ENCODE assay signal across 8 cellular contexts in genomic region chr1:151612506-151613274, GRCh38. TPM values are rescaled to one million over a fixed set of nuclear protein-coding genes. Genes with fewer than 3 reads are reported as not detected.
A peak's percentile ranks its signal among the peaks of the same experiment; 100 is the strongest.
DNase-seq lines count a peak whose midpoint lies in the region; ATAC-seq, FAIRE-seq and TF ChIP-seq lines count a peak whose summit lies in the region.

No MANE protein-coding gene starts in this region.

- H3K27ac ChIP-seq in HEK293 (ENCODE audit: extremely low read depth, low read depth, low read length) (peak overlapping the region; percentile 79; the same call in 1 of the 2 replicates), Panc1 (ENCODE audit: low read length) (peak overlapping the region; percentile 78), iPS-18a (ENCODE audit: low read length) (peak overlapping the region; percentile 49), skeletal muscle tissue (ENCODE audit: low read depth, low read length) (peak overlapping the region; percentile 89)

- peak; percentile 47 for ATAC-seq in Panc1

- in situ Hi-C loops in Panc1 (cut with HindIII; ENCODE audit: low pct_unique_long_range_greater_than_20kb, low sequenced_read_pairs) (no loop called here), astrocyte of the spinal cord (cut with HindIII; ENCODE audit: low sequenced_read_pairs) (no loop called here)

- H3K36me3 ChIP-seq in ES-I3 (ENCODE audit: insufficient read depth, low read length) (peaks cover 3% of the 10 kb centered on the region; the same call in 1 of the 2 replicates), HEK293 (ENCODE audit: control insufficient read depth in 2 of 2, insufficient read depth in 1 of 2, low read length in 2 of 2) (peaks cover 0 to 7% of the 10 kb centered on the region in 2 experiments; a peak in 2 of 3 replicates), Panc1 (ENCODE audit: control insufficient read depth, insufficient read depth, low read length) (no peaks in the 10 kb centered on the region), iPS-18a (ENCODE audit: control insufficient read depth, low read depth, low read length) (no peaks in the 10 kb centered on the region), skeletal muscle tissue (ENCODE audit: control insufficient read depth in 3 of 3, insufficient read depth in 3 of 3, low read length in 3 of 3) (peaks cover 0 to 3% (median 3%) of the 10 kb centered on the region in 3 donors)

- CTCF ChIA-PET in HEK293 (lab: Yijun Ruan, JAX): no interaction called here
- CTCF ChIA-PET in Panc1 (lab: Charles Lee): interaction anchor here (0.6 to 0.7 kb wide), 2 partner anchors 104 to 240 kb away, joined by 5 to 9 read pairs; partner anchors contain the start of genes CELF3 and SELENBP1

- intact Hi-C loops in Panc1 (cut with micrococcal nuclease; ENCODE audit: unreplicated experiment): no loop called here

- POLR2A ChIA-PET in HEK293 (lab: Yijun Ruan, JAX) (interaction anchor here (0.6 to 1.5 kb wide), 5 partner anchors 7 to 186 kb away, joined by 3 to 8 read pairs (median 5); partner anchors contain the start of gene TUFT1), Panc1 (lab: Charles Lee) (interaction anchor here (0.7 kb wide), 1 partner anchor 679 kb away, joined by 3 read pairs; no protein-coding TSS in a partner anchor)

- H3K4me3 ChIP-seq in HEK293 (ENCODE audit: low read depth, low read length): peak overlapping the region; percentile 97
- peak overlapping the region; percentile 69 to 84 for H3K4me3 ChIP-seq in Panc1 (ENCODE audit: low read depth in 2 of 2, low read length in 2 of 2)
- H3K4me3 ChIP-seq in astrocyte of the spinal cord (ENCODE audit: low read depth, low read length): peak overlapping the region; percentile 82
- H3K4me3 ChIP-seq in iPS-18a (ENCODE audit: low read length): peak overlapping the region; percentile 97
- peak overlapping the region; percentile 84 to 93 (median 91) for H3K4me3 ChIP-seq in skeletal muscle tissue (ENCODE audit: low read length in 3 of 3)

- TF ChIP-seq CTCF in HEK293 (tag by site-specific recombination; IDR thresholded peaks at IDR 0.05) (no peak; the same call in 1 of the 2 replicates), Panc1 (IDR thresholded peaks at IDR 0.05) (no peak), astrocyte of the spinal cord (IDR thresholded peaks at IDR 0.05; ENCODE audit: low read depth, low read length) (no peak)

- BruUV-seq in Panc1 (replicated peaks; lab: Mats Ljungman, UMichigan): no TSS peak

- H3K4me1 ChIP-seq in ES-I3 (ENCODE audit: insufficient read depth, low read length): peaks cover 17% of the 10 kb centered on the region
- H3K4me1 ChIP-seq in HEK293 (ENCODE audit: control insufficient read depth, insufficient read depth, low read length): peaks cover 20% of the 10 kb centered on the region
- H3K4me1 ChIP-seq in Panc1 (ENCODE audit: control insufficient read depth, insufficient read depth, low read length): peaks cover 43% of the 10 kb centered on the region
- peaks cover 3% of the 10 kb centered on the region for H3K4me1 ChIP-seq in iPS-18a (ENCODE audit: control insufficient read depth, low read depth, low read length)
- peaks cover 12 to 21% (median 13%) of the 10 kb centered on the region in 3 donors for H3K4me1 ChIP-seq in skeletal muscle tissue (ENCODE audit: control insufficient read depth in 3 of 3, insufficient read depth in 3 of 3, low read length in 3 of 3)

- H3K9me3 ChIP-seq in ES-I3 (ENCODE audit: control insufficient read depth, insufficient read depth, low read length): no peaks in the 10 kb centered on the region
- no peaks in the 10 kb centered on the region for H3K9me3 ChIP-seq in HEK293 (ENCODE audit: control insufficient read depth, insufficient read depth, low read depth, low read length)
- H3K9me3 ChIP-seq in Panc1 (ENCODE audit: control insufficient read depth, insufficient read depth, low read depth, low read length): no peaks in the 10 kb centered on the region
- no peaks in the 10 kb centered on the region for H3K9me3 ChIP-seq in iPS-18a (ENCODE audit: control insufficient read depth, low read depth, low read length)
- no peaks in the 10 kb centered on the region for H3K9me3 ChIP-seq in skeletal muscle tissue (ENCODE audit: control insufficient read depth in 3 of 3, low read length in 3 of 3)

- peak overlapping the region; percentile 76 for H3K9ac ChIP-seq in ES-I3 (ENCODE audit: low read depth, low read length)
- peak overlapping the region; percentile 80 for H3K9ac ChIP-seq in iPS-18a (ENCODE audit: low read length)
- peak overlapping the region; percentile 78 to 88 (median 86) for H3K9ac ChIP-seq in skeletal muscle tissue (ENCODE audit: low read depth in 1 of 3, low read length in 3 of 3)

- no peak for FAIRE-seq in RCC 7860 (lab: Jason Lieb, UNC)

- DNase-seq in Panc1 (ENCODE audit: low read depth, low spot score): no peak
- DNase-seq in astrocyte of the spinal cord (ENCODE audit: low read depth, low spot score): no peak
- no peak for DNase-seq in NCI-H510A treated with DMSO at 0.1 percent for 48 hours (lab: John Stamatoyannopoulos, UW)
- DNase-seq in RCC 7860 (ENCODE audit: low spot score): no peak

- H3K27me3 ChIP-seq in Panc1 (ENCODE audit: control insufficient read depth, insufficient read depth, low read length): no peaks in the 10 kb centered on the region
- H3K27me3 ChIP-seq in iPS-18a (ENCODE audit: control insufficient read depth, insufficient read depth, low read length): no peaks in the 10 kb centered on the region
- H3K27me3 ChIP-seq in skeletal muscle tissue (ENCODE audit: control insufficient read depth in 3 of 3, insufficient read depth in 3 of 3, low read length in 3 of 3): no peaks in the 10 kb centered on the region

TF ChIP-seq in HEK293, 187 proteins besides CTCF, POLR2A, EP300 and RAD21 (continues in another document):
- TF ChIP-seq OSR2 (tag by site-specific recombination; IDR thresholded peaks at IDR 0.05): no peak
- TF ChIP-seq ZEB2 (tag by site-specific recombination; IDR thresholded peaks at IDR 0.05): 0 out of 2 replicates have a peak, but pooled peaks have one; percentile 26
- no peak for TF ChIP-seq ZNF677 (tag by site-specific recombination; IDR thresholded peaks at IDR 0.05)
- TF ChIP-seq ZNF701 (tag by site-specific recombination; IDR thresholded peaks at IDR 0.05): peak; percentile 81
- TF ChIP-seq EGR2 (tag by site-specific recombination; IDR thresholded peaks at IDR 0.05; ENCODE audit: low read depth): peak; percentile 72
- no peak for TF ChIP-seq ZSCAN30 (tag by site-specific recombination; IDR thresholded peaks at IDR 0.05)
- TF ChIP-seq ZNF350 (tag by site-specific recombination; IDR thresholded peaks at IDR 0.05): no peak
- TF ChIP-seq GLIS2 (tag by site-specific recombination; IDR thresholded peaks at IDR 0.05): peak; percentile 69; the same call in 1 of the 2 replicates
- no peak for TF ChIP-seq ZNF521 (tag by site-specific recombination; IDR thresholded peaks at IDR 0.05)
- peak; percentile 98 for TF ChIP-seq ZNF341 (tag by site-specific recombination; IDR thresholded peaks at IDR 0.05; ENCODE audit: low read depth)
- TF ChIP-seq ZBTB17 (tag by site-specific recombination; IDR thresholded peaks at IDR 0.05): peak; percentile 99
- TF ChIP-seq ZNF274 (IDR thresholded peaks at IDR 0.05; ENCODE audit: low read length): no peak
- no peak for TF ChIP-seq ZNF274 (tag by site-specific recombination; IDR thresholded peaks at IDR 0.05; ENCODE audit: borderline replicate concordance)
- 0 out of 2 replicates have a peak, but pooled peaks have one; percentile 28 for TF ChIP-seq KLF9 (tag by site-specific recombination; IDR thresholded peaks at IDR 0.05; ENCODE audit: low read depth)
- peak; percentile 80 for TF ChIP-seq ZNF398 (tag by site-specific recombination; IDR thresholded peaks at IDR 0.05)
- no peak for TF ChIP-seq ZNF157 (tag by site-specific recombination; IDR thresholded peaks at IDR 0.05)
- no peak for TF ChIP-seq ZNF473 (tag by site-specific recombination; IDR thresholded peaks at IDR 0.05)
- TF ChIP-seq ZNF311 (tag by site-specific recombination; IDR thresholded peaks at IDR 0.05; ENCODE audit: borderline replicate concordance): no peak
- TF ChIP-seq, protein P1, sequence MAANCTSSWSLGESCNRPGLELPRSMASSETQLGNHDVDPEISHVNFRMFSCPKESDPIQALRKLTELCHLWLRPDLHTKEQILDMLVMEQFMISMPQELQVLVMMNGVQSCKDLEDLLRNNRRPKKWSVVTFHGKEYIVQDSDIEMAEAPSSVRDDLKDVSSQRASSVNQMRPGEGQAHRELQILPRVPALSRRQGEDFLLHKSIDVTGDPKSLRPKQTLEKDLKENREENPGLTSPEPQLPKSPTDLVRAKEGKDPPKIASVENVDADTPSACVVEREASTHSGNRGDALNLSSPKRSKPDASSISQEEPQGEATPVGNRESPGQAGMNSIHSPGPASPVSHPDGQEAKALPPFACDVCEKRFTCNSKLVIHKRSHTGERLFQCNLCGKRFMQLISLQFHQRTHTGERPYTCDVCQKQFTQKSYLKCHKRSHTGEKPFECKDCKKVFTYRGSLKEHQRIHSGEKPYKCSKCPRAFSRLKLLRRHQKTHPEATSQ (tag by site-specific recombination; IDR thresholded peaks at IDR 0.05): no peak
- no peak for TF ChIP-seq ZNF112 (tag by site-specific recombination; IDR thresholded peaks at IDR 0.05)
- TF ChIP-seq ZNF24 (tag by site-specific recombination; IDR thresholded peaks at IDR 0.05): no peak
- peak; percentile 14; the same call in 1 of the 2 replicates for TF ChIP-seq ZFP69B (tag by site-specific recombination; IDR thresholded peaks at IDR 0.05)
- TF ChIP-seq ZNF600 (tag by site-specific recombination; IDR thresholded peaks at IDR 0.05): peak; percentile 97
- peak; percentile 63 for TF ChIP-seq SP2 (tag by site-specific recombination; IDR thresholded peaks at IDR 0.05)
- no peak for TF ChIP-seq ZNF10 (tag by site-specific recombination; IDR thresholded peaks at IDR 0.05)

RNA-seq across cellular contexts. Expression of gene SNX27, which starts 0.8 kb away (rescaled TPM):
- total RNA-seq in Panc1 (2021; ENCODE audit: unreplicated experiment): 58.4 TPM
- polyA plus RNA-seq in Panc1 (2012; ENCODE audit: insufficient read length): 11.4 TPM
- total RNA-seq in skeletal muscle tissue: 36.0 TPM
